In genomic region chr20:25308671-25309394, GRCh38 we compare ENCODE assay signal across 10 cellular contexts.
DNase-seq lines count a peak whose midpoint lies in the region; ATAC-seq and TF ChIP-seq lines count a peak whose summit lies in the region.
"Had no signal": no experiment of that assay in that cellular context is flagged by ENCODE, and none has a peak within 500 bp of the region (broad histone marks: within the 10 kb centered on the region; RNA-seq: fewer than 3 reads in every experiment).

No MANE protein-coding gene starts in this region.

- no peak for ATAC-seq in activated naive CD8-positive, alpha-beta T cell treated with anti-CD3 and anti-CD28 coated beads, Interleukin-2, amount 50 U/mL, for 24 hours
- ATAC-seq in activated T-helper 17 cell treated with anti-CD3 and anti-CD28 coated beads, Interleukin-2, amount 50 U/mL, for 72 hours (replicated peaks) = peak; percentile 39
- ATAC-seq in upper lobe of left lung (ENCODE audit: low FRiP score in 2 of 2) = peak; percentile 1 to 4
- ATAC-seq in activated T-cell treated with anti-CD3 and anti-CD28 coated beads, Interleukin-2, amount 50 U/mL, for 4 hours = no peak

- peak in 1 of 4 donors; percentile 18 for TF ChIP-seq POLR2A in upper lobe of left lung (IDR thresholded peaks at IDR 0.05)

- H3K4me1 ChIP-seq in upper lobe of left lung = peaks cover 14 to 25% (median 17%) of the 10 kb centered on the region in 4 donors

- H3K27ac Mint-ChIP-seq in activated naive CD8-positive, alpha-beta T cell treated with anti-CD3 and anti-CD28 coated beads, Interleukin-2, amount 50 U/mL, for 24 hours = peak overlapping the region; percentile 18
- H3K27ac Mint-ChIP-seq in activated naive CD8-positive, alpha-beta T cell treated with anti-CD3 and anti-CD28 coated beads for 36 hours = no peak overlapping the region
- peak overlapping the region; percentile 95 for H3K27ac Mint-ChIP-seq in activated T-helper 17 cell treated with anti-CD3 and anti-CD28 coated beads, Interleukin-2, amount 50 U/mL, for 72 hours

- H3K36me3 ChIP-seq in upper lobe of left lung = peaks cover 0 to 27% (median 7%) of the 10 kb centered on the region in 4 donors

- peaks cover 37% of the 10 kb centered on the region for H3K4me1 Mint-ChIP-seq in activated naive CD8-positive, alpha-beta T cell treated with anti-CD3 and anti-CD28 coated beads, Interleukin-2, amount 50 U/mL, for 24 hours
- peaks cover 26% of the 10 kb centered on the region for H3K4me1 Mint-ChIP-seq in activated naive CD8-positive, alpha-beta T cell treated with anti-CD3 and anti-CD28 coated beads for 36 hours
- H3K4me1 Mint-ChIP-seq in activated T-helper 17 cell treated with anti-CD3 and anti-CD28 coated beads, Interleukin-2, amount 50 U/mL, for 72 hours = peaks cover 14% of the 10 kb centered on the region
- H3K4me1 Mint-ChIP-seq in activated T-cell treated with anti-CD3 and anti-CD28 coated beads, Interleukin-2, amount 50 U/mL, for 4 hours (ENCODE audit: low read depth) = peaks cover 27% of the 10 kb centered on the region

- no peak overlapping the region for H3K4me3 Mint-ChIP-seq in activated naive CD8-positive, alpha-beta T cell treated with anti-CD3 and anti-CD28 coated beads, Interleukin-2, amount 50 U/mL, for 24 hours
- H3K4me3 Mint-ChIP-seq in activated naive CD8-positive, alpha-beta T cell treated with anti-CD3 and anti-CD28 coated beads for 36 hours = no peak overlapping the region
- H3K4me3 Mint-ChIP-seq in activated T-helper 17 cell treated with anti-CD3 and anti-CD28 coated beads, Interleukin-2, amount 50 U/mL, for 72 hours = no peak overlapping the region
- H3K4me3 Mint-ChIP-seq in activated T-cell treated with anti-CD3 and anti-CD28 coated beads, Interleukin-2, amount 50 U/mL, for 4 hours = no peak overlapping the region
- H3K4me3 Mint-ChIP-seq: CD8-positive, alpha-beta memory T cell had no signal

- peak overlapping the region; percentile 20 to 81 (median 58) for H3K27ac ChIP-seq in upper lobe of left lung
- H3K27ac ChIP-seq: SK-N-MC had no signal

- H3K27me3 Mint-ChIP-seq in activated naive CD8-positive, alpha-beta T cell treated with anti-CD3 and anti-CD28 coated beads, Interleukin-2, amount 50 U/mL, for 24 hours = no peaks in the 10 kb centered on the region
- no peaks in the 10 kb centered on the region for H3K27me3 Mint-ChIP-seq in activated naive CD8-positive, alpha-beta T cell treated with anti-CD3 and anti-CD28 coated beads for 36 hours
- H3K27me3 Mint-ChIP-seq in activated T-helper 17 cell treated with anti-CD3 and anti-CD28 coated beads, Interleukin-2, amount 50 U/mL, for 72 hours = no peaks in the 10 kb centered on the region
- H3K27me3 Mint-ChIP-seq in activated T-cell treated with anti-CD3 and anti-CD28 coated beads, Interleukin-2, amount 50 U/mL, for 4 hours (ENCODE audit: low read depth) = no peaks in the 10 kb centered on the region

- no peak for TF ChIP-seq CTCF in upper lobe of left lung (IDR thresholded peaks at IDR 0.05)

- TF ChIP-seq EP300 in upper lobe of left lung (IDR thresholded peaks at IDR 0.05) = no peak

- H3K9me3 ChIP-seq in upper lobe of left lung = no peaks in the 10 kb centered on the region

- no peaks in the 10 kb centered on the region for H3K27me3 ChIP-seq in upper lobe of left lung

- WGBS in upper lobe of left lung, 2 donors = 84 to 95% methylated on average over 12 to 17 of the region's 17 CpGs

- DNase-seq in activated naive CD8-positive, alpha-beta T cell treated with anti-CD3 and anti-CD28 coated beads, Interleukin-2, amount 50 U/mL, for 24 hours = no peak
- DNase-seq in activated naive CD8-positive, alpha-beta T cell treated with anti-CD3 and anti-CD28 coated beads for 36 hours = no peak
- DNase-seq in kidney glomerular epithelial cell (lab: John Stamatoyannopoulos, UW) (peak; percentile 49), upper lobe of left lung (peak; percentile 48 to 75), NCI-H82 treated with DMSO at 0.1 percent for 48 hours (lab: John Stamatoyannopoulos, UW; ENCODE audit: unreplicated experiment) (no peak), GF-D8 (lab: John Stamatoyannopoulos, UW) (no peak)
- no peak for DNase-seq in activated T-cell treated with anti-CD3 and anti-CD28 coated beads, Interleukin-2, amount 50 U/mL, for 4 hours

- no peaks in the 10 kb centered on the region for H3K9me3 Mint-ChIP-seq in activated naive CD8-positive, alpha-beta T cell treated with anti-CD3 and anti-CD28 coated beads, Interleukin-2, amount 50 U/mL, for 24 hours
- H3K9me3 Mint-ChIP-seq in activated naive CD8-positive, alpha-beta T cell treated with anti-CD3 and anti-CD28 coated beads for 36 hours = no peaks in the 10 kb centered on the region
- H3K9me3 Mint-ChIP-seq in activated T-helper 17 cell treated with anti-CD3 and anti-CD28 coated beads, Interleukin-2, amount 50 U/mL, for 72 hours = no peaks in the 10 kb centered on the region
- no peaks in the 10 kb centered on the region for H3K9me3 Mint-ChIP-seq in activated T-cell treated with anti-CD3 and anti-CD28 coated beads, Interleukin-2, amount 50 U/mL, for 4 hours
- H3K9me3 Mint-ChIP-seq: CD8-positive, alpha-beta memory T cell had no signal

- H3K4me3 ChIP-seq in upper lobe of left lung = no peak overlapping the region
- H3K4me3 ChIP-seq: SK-N-MC had no signal

- peaks cover 4% of the 10 kb centered on the region for H3K36me3 Mint-ChIP-seq in activated naive CD8-positive, alpha-beta T cell treated with anti-CD3 and anti-CD28 coated beads, Interleukin-2, amount 50 U/mL, for 24 hours (ENCODE audit: low read depth)
- H3K36me3 Mint-ChIP-seq in activated naive CD8-positive, alpha-beta T cell treated with anti-CD3 and anti-CD28 coated beads for 36 hours = peaks cover 10% of the 10 kb centered on the region
- no peaks in the 10 kb centered on the region for H3K36me3 Mint-ChIP-seq in activated T-helper 17 cell treated with anti-CD3 and anti-CD28 coated beads, Interleukin-2, amount 50 U/mL, for 72 hours (ENCODE audit: low read depth)
- peaks cover 7% of the 10 kb centered on the region for H3K36me3 Mint-ChIP-seq in activated T-cell treated with anti-CD3 and anti-CD28 coated beads, Interleukin-2, amount 50 U/mL, for 4 hours (ENCODE audit: insufficient read depth)

Comparison
In these comparisons a context has a peak if more than half of its experiments do, and no peak if none do; other contexts are left out.
1. ATAC-seq: peak in activated T-helper 17 cell treated with anti-CD3 and anti-CD28 coated beads, Interleukin-2, amount 50 U/mL, for 72 hours (single experiment) and upper lobe of left lung (2 of 2); none in activated naive CD8-positive, alpha-beta T cell treated with anti-CD3 and anti-CD28 coated beads, Interleukin-2, amount 50 U/mL, for 24 hours (single experiment) and activated T-cell treated with anti-CD3 and anti-CD28 coated beads, Interleukin-2, amount 50 U/mL, for 4 hours (0 of 2).
2. DNase-seq: peak in kidney glomerular epithelial cell (single experiment) and upper lobe of left lung (2 of 2); none in activated naive CD8-positive, alpha-beta T cell treated with anti-CD3 and anti-CD28 coated beads, Interleukin-2, amount 50 U/mL, for 24 hours (single experiment), activated naive CD8-positive, alpha-beta T cell treated with anti-CD3 and anti-CD28 coated beads for 36 hours (single experiment), NCI-H82 treated with DMSO at 0.1 percent for 48 hours (single experiment), GF-D8 (single experiment) and activated T-cell treated with anti-CD3 and anti-CD28 coated beads, Interleukin-2, amount 50 U/mL, for 4 hours (single experiment).